Comparison of ENCODE assay signal across 1 cellular context in the genomic region with DNA sequence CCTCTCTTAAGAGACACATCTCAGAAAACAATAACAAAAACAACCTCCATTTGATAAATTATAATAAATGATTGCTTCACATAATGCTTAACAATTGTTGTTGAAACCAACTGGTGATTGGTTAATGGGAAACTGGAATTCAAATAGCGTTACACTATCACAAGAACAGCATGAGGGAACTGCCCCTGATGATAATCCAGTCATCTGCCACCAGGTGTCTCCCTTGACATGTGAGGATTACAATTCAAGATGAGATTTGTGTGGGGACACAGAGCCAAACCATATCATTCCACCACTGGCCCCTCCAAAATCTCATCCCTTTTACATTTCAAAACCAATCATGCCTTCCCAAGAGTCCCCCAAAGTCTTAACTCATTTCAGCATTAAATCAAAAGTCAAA.
TF ChIP-seq lines count a peak whose summit lies in the region.

No MANE protein-coding gene starts in this region.

TF ChIP-seq in GM23338, 12 proteins besides CTCF, POLR2A, EP300 and RAD21 (continued from another document):
- no peak for TF ChIP-seq ZNF462 (CRISPR knock-in tag; IDR thresholded peaks at IDR 0.05)
TF ChIP-seq in GM23338: peak in this region for 0.
